ENCODE assay signal across 8 cellular contexts in genomic region chrX:74422576-74423288, GRCh38. TPM values are rescaled to one million over a fixed set of nuclear protein-coding genes. Genes with fewer than 3 reads are reported as not detected.
DNase-seq lines count a peak whose midpoint lies in the region; ATAC-seq and TF ChIP-seq lines count a peak whose summit lies in the region.

No MANE protein-coding gene starts in this region.

- intact Hi-C loops in breast epithelium (cut with DNase I; ENCODE audit: low total_unique reads): no loop called here

- H4K20me1 ChIP-seq in MM.1S (ENCODE audit: insufficient read depth, low read length): no peaks in the 10 kb centered on the region

- peaks cover 6 to 18% (median 10%) of the 10 kb centered on the region in 3 donors for H3K4me1 Mint-ChIP-seq in CD8-positive, alpha-beta memory T cell

- in situ Hi-C loops in HAP-1 (cut with MboI; ENCODE audit: low sequenced_read_pairs): no loop called here

- no peaks in the 10 kb centered on the region for H3K4me1 ChIP-seq in CD8-positive, alpha-beta memory T cell (ENCODE audit: insufficient read depth, low read length)
- H3K4me1 ChIP-seq in MM.1S (ENCODE audit: low read length) (no peaks in the 10 kb centered on the region), breast epithelium (no peaks in the 10 kb centered on the region), iPS-18a (ENCODE audit: control insufficient read depth, low read depth, low read length) (peaks cover 11% of the 10 kb centered on the region), HAP-1 (no peaks in the 10 kb centered on the region)

- no peak overlapping the region for H3K4me3 ChIP-seq in CD8-positive, alpha-beta memory T cell (ENCODE audit: low read length)
- H3K4me3 ChIP-seq in MM.1S (ENCODE audit: low read length) (no peak overlapping the region), breast epithelium (peak overlapping the region; percentile 50 to 63 (median 56)), iPS-18a (ENCODE audit: low read length) (peak overlapping the region; percentile 67), HAP-1 (no peak overlapping the region)

- H3K9me3 ChIP-seq in CD8-positive, alpha-beta memory T cell (ENCODE audit: low read length): no peaks in the 10 kb centered on the region
- H3K9me3 ChIP-seq in MM.1S (replicated peaks; ENCODE audit: insufficient read depth, low read length) (no peaks in the 10 kb centered on the region), breast epithelium (no peaks in the 10 kb centered on the region), iPS-18a (ENCODE audit: control insufficient read depth, low read depth, low read length) (peaks cover 5% of the 10 kb centered on the region), HAP-1 (no peaks in the 10 kb centered on the region)

- H3F3A ChIP-seq in MM.1S (ENCODE audit: insufficient read depth, low read length): no peaks in the 10 kb centered on the region

- no peaks in the 10 kb centered on the region for H3K9me3 Mint-ChIP-seq in CD8-positive, alpha-beta memory T cell

- H3K79me2 ChIP-seq in MM.1S (ENCODE audit: low read length): no peaks in the 10 kb centered on the region

- H3K9me2 ChIP-seq in MM.1S (replicated peaks; ENCODE audit: insufficient read depth, low read length): no peaks in the 10 kb centered on the region

- POLR2A ChIA-PET in CD8-positive, alpha-beta memory T cell (lab: Charles Lee): no interaction called here

- peak overlapping the region; percentile 71; the same call in 1 of the 2 replicates for H3K4me2 ChIP-seq in MM.1S (ENCODE audit: low read depth, low read length)

- no peak overlapping the region for H2AFZ ChIP-seq in MM.1S (ENCODE audit: low read length)

- peak overlapping the region; percentile 64 to 87 (median 72) for H3K4me3 Mint-ChIP-seq in CD8-positive, alpha-beta memory T cell

- H3K9ac ChIP-seq in MM.1S (ENCODE audit: low read length): no peak overlapping the region
- peak overlapping the region; percentile 56 for H3K9ac ChIP-seq in iPS-18a (ENCODE audit: low read length)

- no peaks in the 10 kb centered on the region for H3K36me3 Mint-ChIP-seq in CD8-positive, alpha-beta memory T cell

- TF ChIP-seq CTCF in MM.1S (IDR thresholded peaks at IDR 0.05; ENCODE audit: low read length): no peak
- no peak for TF ChIP-seq CTCF in breast epithelium (IDR thresholded peaks at IDR 0.05)

- ATAC-seq in HG03469 (IDR thresholded peaks at IDR 0.05; ENCODE audit: unreplicated experiment): no peak

- H3K27ac ChIP-seq in CD8-positive, alpha-beta memory T cell (ENCODE audit: low read depth, low read length): no peak overlapping the region
- H3K27ac ChIP-seq in MM.1S (ENCODE audit: low read length) (no peak overlapping the region), breast epithelium (peak overlapping the region; percentile 67 to 69), iPS-18a (ENCODE audit: low read length) (no peak overlapping the region)

- TF ChIP-seq POLR2A in breast epithelium (IDR thresholded peaks at IDR 0.05): no peak

- peak in 1 of 5 donors; percentile 9 for DNase-seq in CD8-positive, alpha-beta memory T cell
- DNase-seq in MM.1S (no peak), breast epithelium (ENCODE audit: low spot score in 2 of 2) (peak in 1 of 2 donors; percentile 52), renal cortical epithelial cell (ENCODE audit: low read depth) (peak; percentile 19), HAP-1 (ENCODE audit: low spot score in 2 of 2) (no peak), NCI-H146 treated with DMSO at 0.1 percent for 48 hours (lab: John Stamatoyannopoulos, UW; ENCODE audit: unreplicated experiment) (no peak)

- H3K27ac Mint-ChIP-seq in CD8-positive, alpha-beta memory T cell: peak overlapping the region in 1 of 8 donors; percentile 65

- H3K27me3 ChIP-seq in CD8-positive, alpha-beta memory T cell (ENCODE audit: insufficient read depth, low read length, poor library complexity, severe bottlenecking): no peaks in the 10 kb centered on the region
- no peaks in the 10 kb centered on the region for H3K27me3 ChIP-seq in MM.1S (replicated peaks; ENCODE audit: insufficient read depth, low read length)
- peaks cover 0 to 44% of the 10 kb centered on the region in 2 donors for H3K27me3 ChIP-seq in breast epithelium
- no peaks in the 10 kb centered on the region for H3K27me3 ChIP-seq in iPS-18a (ENCODE audit: control insufficient read depth, insufficient read depth, low read length)
- H3K27me3 ChIP-seq in HAP-1 (ENCODE audit: low read depth): no peaks in the 10 kb centered on the region

- CTCF ChIA-PET in CD8-positive, alpha-beta memory T cell (lab: Charles Lee): no interaction called here

- peaks cover 15 to 29% of the 10 kb centered on the region in 2 donors for H3K27me3 Mint-ChIP-seq in CD8-positive, alpha-beta memory T cell

- no peaks in the 10 kb centered on the region for H3K36me3 ChIP-seq in CD8-positive, alpha-beta memory T cell (ENCODE audit: insufficient read depth, low read length)
- H3K36me3 ChIP-seq in MM.1S (replicated peaks; ENCODE audit: insufficient read depth, low read length) (no peaks in the 10 kb centered on the region), breast epithelium (no peaks in the 10 kb centered on the region), iPS-18a (ENCODE audit: control insufficient read depth, low read depth, low read length) (no peaks in the 10 kb centered on the region), HAP-1 (replicated peaks) (no peaks in the 10 kb centered on the region)

RNA-seq across cellular contexts. Expression of gene SLC16A2, which starts 1.4 kb away (rescaled TPM):
- total RNA-seq in CD8-positive, alpha-beta memory T cell: under 1 TPM; 0.46 to 0.78 TPM
- polyA plus RNA-seq in CD8-positive, alpha-beta memory T cell: 0.24 TPM
- total RNA-seq in breast epithelium: 10 to 100 TPM in 1 of 3 donors, 1 to 10 TPM in 2; 4.8 to 10.8 (median 6.6) TPM
- total RNA-seq in renal cortical epithelial cell: 5.9 and 19.5 TPM in 2 replicates

Comparison
In these comparisons a context has a peak if more than half of its experiments do, and no peak if none do; other contexts are left out.
1. H3K27ac ChIP-seq: peak in breast epithelium (2 of 2); none in CD8-positive, alpha-beta memory T cell (single experiment), MM.1S (single experiment) and iPS-18a (single experiment).
2. H3K4me3 ChIP-seq: peak in breast epithelium (3 of 3) and iPS-18a (single experiment); none in CD8-positive, alpha-beta memory T cell (single experiment), MM.1S (single experiment) and HAP-1 (single experiment).